14 cellular contexts compared by ENCODE assay signal in genomic region chr1:202221911-202222909, GRCh38. TPM values are rescaled to one million over a fixed set of nuclear protein-coding genes. Genes with fewer than 3 reads are reported as not detected.
DNase-seq lines count a peak whose midpoint lies in the region; ATAC-seq, FAIRE-seq and TF ChIP-seq lines count a peak whose summit lies in the region.
"Had no signal": no experiment of that assay in that cellular context is flagged by ENCODE, and none has a peak within 500 bp of the region (broad histone marks: within the 10 kb centered on the region; RNA-seq: fewer than 3 reads in every experiment).

No MANE protein-coding gene starts in this region.

- peak; percentile 91 for FAIRE-seq in keratinocyte (lab: Jason Lieb, UNC)

- TF ChIP-seq CTCF in CD8-positive, alpha-beta T cell (IDR thresholded peaks at IDR 0.05) = no peak
- TF ChIP-seq CTCF in H9 (conservative IDR thresholded peaks at IDR 0.05) (no peak), PC-9 (conservative IDR thresholded peaks at IDR 0.05) (no peak), keratinocyte (optimal IDR thresholded peaks at IDR 0.05 in 1 of 3, IDR thresholded peaks at IDR 0.05 in 1 of 3, conservative IDR thresholded peaks at IDR 0.05 in 1 of 3; ENCODE audit: extremely low read depth in 1 of 3, insufficient read depth in 2 of 3, low read length in 3 of 3) (no peak)

- H4K91ac ChIP-seq in H9 (ENCODE audit: insufficient read length, low read depth, low read length) = no peak overlapping the region

- H3K9me1 ChIP-seq in keratinocyte (ENCODE audit: control insufficient read depth, extremely low read depth, insufficient read depth, low read length) = no peaks in the 10 kb centered on the region

- no peak overlapping the region for H4K8ac ChIP-seq in H9 (replicated peaks; ENCODE audit: insufficient read length, low read depth, low read length)

- H3K36me3 Mint-ChIP-seq in CD8-positive, alpha-beta T cell = no peaks in the 10 kb centered on the region
- H3K36me3 Mint-ChIP-seq in H9 (ENCODE audit: insufficient read depth in 1 of 3, low read depth in 3 of 3) = no peaks in the 10 kb centered on the region
- H3K36me3 Mint-ChIP-seq: activated naive CD8-positive, alpha-beta T cell; natural killer cell treated with Interleukin-12 subunit alpha and Interleukin-12 subunit beta and Interleukin-15 and Interleukin-18, amount 100 ng/mL, for 72 hours had no signal

- no CpG with 5 or more reads among the region's 19 CpGs for WGBS in H9 (ENCODE audit: extremely low coverage, insufficient read length, low lambda C conversion rate)

- no peaks in the 10 kb centered on the region for H3K27me3 ChIP-seq in CD8-positive, alpha-beta T cell (ENCODE audit: insufficient read depth, low read length)
- H3K27me3 ChIP-seq in H9 (ENCODE audit: insufficient read depth, low read length) (no peaks in the 10 kb centered on the region; the same call in 1 of the 2 replicates), PC-9 (ENCODE audit: insufficient read depth, low read depth) (peaks cover 16% of the 10 kb centered on the region; the same call in 1 of the 2 replicates), keratinocyte (ENCODE audit: control insufficient read depth, extremely low read depth, insufficient read depth, low read length) (no peaks in the 10 kb centered on the region)
- H3K27me3 ChIP-seq: Peyer's patch had no signal

- no peak overlapping the region for H2BK20ac ChIP-seq in H9 (ENCODE audit: low read depth, low read length, poor library complexity, severe bottlenecking)

- CTCF ChIA-PET in CD8-positive, alpha-beta T cell (lab: Charles Lee) = interaction anchor here (0.8 to 1.4 kb wide), 2 partner anchors 16 to 33 kb away, joined by 3 to 4 read pairs; no protein-coding TSS in a partner anchor
- CTCF ChIA-PET in PC-9 (lab: Charles Lee) = no interaction called here

- no peak overlapping the region for H3K4me2 ChIP-seq in H9 (ENCODE audit: insufficient read depth, insufficient read length, low read length)
- H3K4me2 ChIP-seq in PC-9 = peak overlapping the region; percentile 78
- peak overlapping the region; percentile 55 for H3K4me2 ChIP-seq in keratinocyte (ENCODE audit: control insufficient read depth, extremely low read depth, insufficient read depth, low read depth, low read length)

- no peaks in the 10 kb centered on the region for H4K20me1 ChIP-seq in H9 (ENCODE audit: control insufficient read depth, insufficient read depth, insufficient read length)
- no peaks in the 10 kb centered on the region for H4K20me1 ChIP-seq in PC-9 (ENCODE audit: insufficient read depth)
- no peaks in the 10 kb centered on the region for H4K20me1 ChIP-seq in keratinocyte (ENCODE audit: control insufficient read depth, extremely low read depth, insufficient read depth, low read length)

- H3K23ac ChIP-seq in H9 (ENCODE audit: insufficient read length, low read depth, low read length) = no peak overlapping the region

- intact Hi-C loops in CD8-positive, alpha-beta T cell (cut with DNase I, micrococcal nuclease) = no loop called here
- intact Hi-C loops in PC-9 (cut with micrococcal nuclease; ENCODE audit: unreplicated experiment) = loop anchor here (1.0 kb wide), 2 partner anchors 14 to 22 kb away; no protein-coding TSS in a partner anchor

- H3F3A ChIP-seq in PC-9 (ENCODE audit: insufficient read depth, low read depth) = peaks cover 15% of the 10 kb centered on the region

- H3K27me3 Mint-ChIP-seq in CD8-positive, alpha-beta T cell (ENCODE audit: low read depth) = peaks cover 9% of the 10 kb centered on the region
- H3K27me3 Mint-ChIP-seq in H9 (ENCODE audit: low read depth) = peaks cover 15% of the 10 kb centered on the region
- H3K27me3 Mint-ChIP-seq: activated naive CD8-positive, alpha-beta T cell; natural killer cell treated with Interleukin-12 subunit alpha and Interleukin-12 subunit beta and Interleukin-15 and Interleukin-18, amount 100 ng/mL, for 72 hours had no signal

- H3K9me3 ChIP-seq in CD8-positive, alpha-beta T cell (ENCODE audit: low read length) = no peaks in the 10 kb centered on the region
- H3K9me3 ChIP-seq in H9 (ENCODE audit: control insufficient read depth, low read depth, low read length) (no peaks in the 10 kb centered on the region), PC-9 (ENCODE audit: insufficient read depth, low read depth) (no peaks in the 10 kb centered on the region), keratinocyte (ENCODE audit: control insufficient read depth, low read depth, low read length) (no peaks in the 10 kb centered on the region)
- H3K9me3 ChIP-seq: gastrocnemius medialis, Peyer's patch had no signal

- peaks cover 12% of the 10 kb centered on the region for H3K4me1 Mint-ChIP-seq in CD8-positive, alpha-beta T cell (ENCODE audit: low read depth)
- peaks cover 23 to 24% of the 10 kb centered on the region in 2 experiments for H3K4me1 Mint-ChIP-seq in H9

- no peaks in the 10 kb centered on the region for H3K9me3 Mint-ChIP-seq in CD8-positive, alpha-beta T cell
- H3K9me3 Mint-ChIP-seq in H9 = no peaks in the 10 kb centered on the region
- H3K9me3 Mint-ChIP-seq: natural killer cell treated with Interleukin-12 subunit alpha and Interleukin-12 subunit beta and Interleukin-15 and Interleukin-18, amount 100 ng/mL, for 72 hours had no signal

- no peak overlapping the region for H2BK15ac ChIP-seq in H9 (ENCODE audit: low read depth, low read length)

- BruUV-seq in PC-9 (replicated peaks; lab: Mats Ljungman, UMichigan) = no TSS peak

- H2AK5ac ChIP-seq in H9 (ENCODE audit: insufficient read length, low read length) = no peak overlapping the region

- H3T11ph ChIP-seq in H9 (ENCODE audit: low read length) = no peak overlapping the region

- H3K79me2 ChIP-seq in H9 (ENCODE audit: insufficient read depth, low read length) (no peaks in the 10 kb centered on the region), PC-9 (ENCODE audit: low read depth) (no peaks in the 10 kb centered on the region), keratinocyte (ENCODE audit: control insufficient read depth, insufficient read depth, low read length) (no peaks in the 10 kb centered on the region)

- H2BK120ac ChIP-seq in H9 (ENCODE audit: low read depth, low read length, poor library complexity, severe bottlenecking) = no peak overlapping the region

- no peak overlapping the region for H2BK5ac ChIP-seq in H9 (ENCODE audit: insufficient read length, low read length)

- no peaks in the 10 kb centered on the region for H3K23me2 ChIP-seq in H9 (ENCODE audit: insufficient read length, low read depth, low read length, poor library complexity, severe bottlenecking)

- no peak overlapping the region for H3K14ac ChIP-seq in H9 (ENCODE audit: insufficient read depth, low read length)

- no peak overlapping the region for H3K56ac ChIP-seq in H9 (ENCODE audit: insufficient read length, low read depth, low read length)

- H3K4ac ChIP-seq in H9 (ENCODE audit: low read depth, low read length) = no peak overlapping the region

- no peak for DNase-seq in CD8-positive, alpha-beta T cell
- DNase-seq in H9 = no peak
- peak; percentile 73 to 74 for DNase-seq in PC-9
- DNase-seq in keratinocyte (ENCODE audit: low read depth, low spot score) = peak; percentile 55
- DNase-seq in NCI-H1694 treated with DMSO at 0.1 percent for 48 hours (lab: John Stamatoyannopoulos, UW) = no peak
- DNase-seq in NCI-H1930 (lab: John Stamatoyannopoulos, UW) = no peak
- DNase-seq: C1 segment of cervical spinal cord, gastrocnemius medialis, Peyer's patch had no signal

- H4K5ac ChIP-seq in H9 (ENCODE audit: insufficient read length, low read depth, low read length) = no peak overlapping the region

- H3K4me3 Mint-ChIP-seq in CD8-positive, alpha-beta T cell = no peak overlapping the region
- no peak overlapping the region for H3K4me3 Mint-ChIP-seq in H9
- H3K4me3 Mint-ChIP-seq: activated naive CD8-positive, alpha-beta T cell; natural killer cell treated with Interleukin-12 subunit alpha and Interleukin-12 subunit beta and Interleukin-15 and Interleukin-18, amount 100 ng/mL, for 72 hours had no signal

- H3K27ac ChIP-seq in CD8-positive, alpha-beta T cell (ENCODE audit: low read depth, low read length) = no peak overlapping the region
- H3K27ac ChIP-seq in H9 (ENCODE audit: insufficient read length, low read depth, low read length) = no peak overlapping the region
- H3K27ac ChIP-seq in PC-9 = no peak overlapping the region
- H3K27ac ChIP-seq in keratinocyte (ENCODE audit: control insufficient read depth, insufficient read depth, low read length) = no peak overlapping the region
- H3K27ac ChIP-seq: dorsolateral prefrontal cortex, gastrocnemius medialis, Peyer's patch had no signal

- H3K9ac ChIP-seq in H9 (ENCODE audit: extremely low read depth, insufficient read length, low read length) (no peak overlapping the region), keratinocyte (ENCODE audit: control insufficient read depth, extremely low read depth, insufficient read depth, low read length) (no peak overlapping the region)

- H2BK12ac ChIP-seq in H9 (ENCODE audit: insufficient read length, low read depth, low read length) = no peak overlapping the region

- no peak overlapping the region for H3K27ac Mint-ChIP-seq in CD8-positive, alpha-beta T cell
- peak overlapping the region in 2 of 3 experiments; percentile 34 to 91; a peak in 2 of 7 replicates for H3K27ac Mint-ChIP-seq in H9
- H3K27ac Mint-ChIP-seq: activated naive CD8-positive, alpha-beta T cell had no signal

- ATAC-seq in CD8-positive, alpha-beta T cell = peak; percentile 26
- ATAC-seq in GM21723 (IDR thresholded peaks at IDR 0.05; ENCODE audit: unreplicated experiment) (no peak), GM19035 (IDR thresholded peaks at IDR 0.05; ENCODE audit: unreplicated experiment) (no peak)
- ATAC-seq: gastrocnemius medialis; natural killer cell treated with Interleukin-12 subunit alpha and Interleukin-12 subunit beta and Interleukin-15 and Interleukin-18, amount 100 ng/mL, for 72 hours had no signal

- H3K4me1 ChIP-seq in CD8-positive, alpha-beta T cell (ENCODE audit: insufficient read depth, low read length) = no peaks in the 10 kb centered on the region
- no peaks in the 10 kb centered on the region for H3K4me1 ChIP-seq in H9 (ENCODE audit: insufficient read depth, low read length)
- H3K4me1 ChIP-seq in PC-9 (replicated peaks; ENCODE audit: insufficient read depth) = peaks cover 21% of the 10 kb centered on the region
- H3K4me1 ChIP-seq in keratinocyte (ENCODE audit: control insufficient read depth, extremely low read depth, insufficient read depth, low read length) = peaks cover 23% of the 10 kb centered on the region
- H3K4me1 ChIP-seq: gastrocnemius medialis, Peyer's patch had no signal

- POLR2A ChIA-PET in CD8-positive, alpha-beta T cell (lab: Charles Lee) = no interaction called here
- POLR2A ChIA-PET in PC-9 (lab: Charles Lee; ENCODE audit: unreplicated experiment) = interaction anchor here (0.5 to 1.0 kb wide), 3 partner anchors 22 to 1659 kb away, joined by 3 to 6 read pairs (median 6); no protein-coding TSS in a partner anchor

- H2AFZ ChIP-seq in H9 (ENCODE audit: low read length) (no peak overlapping the region), PC-9 (no peak overlapping the region), keratinocyte (ENCODE audit: control insufficient read depth, low read length) (no peak overlapping the region)

- dilution Hi-C loops in keratinocyte (cut with MboI; ENCODE audit: extremely low pct_ligation_motif_present, low sequenced_read_pairs) = no loop called here

- no peaks in the 10 kb centered on the region for H3K36me3 ChIP-seq in CD8-positive, alpha-beta T cell (ENCODE audit: insufficient read depth, low read length)
- H3K36me3 ChIP-seq in PC-9 (ENCODE audit: low read depth) = no peaks in the 10 kb centered on the region
- H3K36me3 ChIP-seq in keratinocyte (ENCODE audit: control insufficient read depth in 2 of 2, extremely low read depth in 1 of 2, insufficient read depth in 2 of 2, low read length in 2 of 2) = no peaks in the 10 kb centered on the region
- H3K36me3 ChIP-seq: gastrocnemius medialis, Peyer's patch had no signal

- no peaks in the 10 kb centered on the region for H3K9me2 ChIP-seq in PC-9 (ENCODE audit: insufficient read depth)

- no peaks in the 10 kb centered on the region for H3K79me1 ChIP-seq in H9 (ENCODE audit: insufficient read depth, low read depth, low read length, poor library complexity, severe bottlenecking)

- H3K4me3 ChIP-seq in CD8-positive, alpha-beta T cell (ENCODE audit: low read depth, low read length) = no peak overlapping the region
- H3K4me3 ChIP-seq in PC-9 (0 out of 2 replicates have a peak overlapping the region, but pooled peaks have one; percentile 15), keratinocyte (ENCODE audit: control insufficient read depth in 2 of 3, extremely low read depth in 1 of 3, insufficient read depth in 2 of 3, low read depth in 1 of 3, low read length in 3 of 3) (no peak overlapping the region)
- H3K4me3 ChIP-seq: dorsolateral prefrontal cortex, gastrocnemius medialis, Peyer's patch had no signal

- no peak overlapping the region for H3K18ac ChIP-seq in H9 (ENCODE audit: insufficient read length, low read depth, low read length)

RNA-seq across cellular contexts. Expression of gene LGR6, which starts 28.6 kb away (rescaled TPM):
- total RNA-seq in CD8-positive, alpha-beta T cell = 1 to 10 TPM; 1.7 to 1.9 TPM
- total RNA-seq in H9 (2021) (0.66 and 1.0 TPM in 2 replicates), PC-9 (2021) (5.6 and 7.9 TPM in 2 replicates)
- 0.39 to 1.5 TPM (median 0.42 TPM) in 3 replicates for polyA plus RNA-seq in keratinocyte
- not detected for polyA plus RNA-seq in keratinocyte (2011; ENCODE audit: low read depth)
- polyA plus RNA-seq in keratinocyte (2011; cell fraction: cytosol; rRNA removed) = 0.38 and 0.39 TPM in 2 replicates
- polyA plus RNA-seq in keratinocyte (2011; cell fraction: nucleus; rRNA removed) = 2.4 and 3.1 TPM in 2 replicates
- 1.6 TPM in 1 of 2 replicates, not detected in the other for polyA plus RNA-seq in keratinocyte (2012; ENCODE audit: low replicate concordance)
- polyA minus RNA-seq in keratinocyte = 0.30 to 2.5 TPM (median 1.1 TPM) in 3 replicates
- polyA minus RNA-seq in keratinocyte (2011; cell fraction: cytosol; rRNA and poly(A)+ RNA removed) = not detected
- polyA minus RNA-seq in keratinocyte (2011; cell fraction: nucleus; rRNA and poly(A)+ RNA removed) = 2.2 and 2.4 TPM in 2 replicates

Comparison
In these comparisons a context has a peak if more than half of its experiments do, and no peak if none do; other contexts are left out.
1. DNase-seq: peak in PC-9 (2 of 2) and keratinocyte (single experiment); none in CD8-positive, alpha-beta T cell (0 of 7), H9 (single experiment), NCI-H1694 treated with DMSO at 0.1 percent for 48 hours (single experiment) and NCI-H1930 (0 of 2).